Comparison of ENCODE assay signal across 8 cellular contexts in the genomic region with DNA sequence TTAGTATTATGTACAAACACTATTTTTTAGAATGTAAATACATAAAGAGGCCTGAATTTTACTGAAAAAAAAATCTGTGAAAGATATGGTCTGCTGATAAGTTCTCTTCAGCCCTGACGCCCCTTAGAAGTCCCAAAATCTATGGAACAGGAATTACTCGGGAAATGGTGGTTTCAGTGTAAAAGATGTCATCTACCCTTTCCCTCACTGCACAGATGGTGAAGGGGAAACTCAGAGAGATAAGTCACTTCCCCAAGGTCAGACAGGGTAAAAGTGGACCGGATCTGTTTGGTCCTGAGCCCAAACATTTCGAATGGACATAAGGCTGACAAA. TPM values are rescaled to one million over a fixed set of nuclear protein-coding genes. Genes with fewer than 3 reads are reported as not detected.
A peak's percentile ranks its signal among the peaks of the same experiment; 100 is the strongest.
DNase-seq lines count a peak whose midpoint lies in the region; ATAC-seq lines count a peak whose summit lies in the region.

No MANE protein-coding gene starts in this region.

- no peak overlapping the region for H3K27ac Mint-ChIP-seq in stimulated activated naive CD8-positive, alpha-beta T cell treated with anti-CD3 and anti-CD28 coated beads, Interleukin-15, Interleukin-2, amounts not matched to agents 100 ng/mL and 50 ng/mL, for 24 hours
- H3K27ac Mint-ChIP-seq in immature natural killer cell = peak overlapping the region; percentile 8 to 93 (median 77)

- peaks cover 36% of the 10 kb centered on the region for H3K4me1 Mint-ChIP-seq in stimulated activated naive CD8-positive, alpha-beta T cell treated with anti-CD3 and anti-CD28 coated beads, Interleukin-15, Interleukin-2, amounts not matched to agents 100 ng/mL and 50 ng/mL, for 24 hours (ENCODE audit: low read depth)
- H3K4me1 Mint-ChIP-seq in immature natural killer cell = peaks cover 19 to 21% of the 10 kb centered on the region in 2 donors

- H3K9me3 Mint-ChIP-seq in stimulated activated naive CD8-positive, alpha-beta T cell treated with anti-CD3 and anti-CD28 coated beads, Interleukin-15, Interleukin-2, amounts not matched to agents 100 ng/mL and 50 ng/mL, for 24 hours = no peaks in the 10 kb centered on the region
- no peaks in the 10 kb centered on the region for H3K9me3 Mint-ChIP-seq in immature natural killer cell

- H3K27me3 Mint-ChIP-seq in stimulated activated naive CD8-positive, alpha-beta T cell treated with anti-CD3 and anti-CD28 coated beads, Interleukin-15, Interleukin-2, amounts not matched to agents 100 ng/mL and 50 ng/mL, for 24 hours = no peaks in the 10 kb centered on the region
- H3K27me3 Mint-ChIP-seq in immature natural killer cell (ENCODE audit: low read depth in 3 of 3) = peaks cover 4 to 8% (median 6%) of the 10 kb centered on the region in 3 donors

- DNase-seq in stimulated activated naive CD8-positive, alpha-beta T cell treated with anti-CD3 and anti-CD28 coated beads, Interleukin-15, Interleukin-2, amounts not matched to agents 100 U/mL and 50 U/mL, for 24 hours = no peak
- DNase-seq in SJCRH30 (no peak), immature natural killer cell (no peak), NCI-H187 (lab: John Stamatoyannopoulos, UW) (no peak), aorta (no peak), NCI-H82 treated with DMSO at 0.1 percent for 48 hours (lab: John Stamatoyannopoulos, UW; ENCODE audit: unreplicated experiment) (no peak)
- no peak for DNase-seq in activated CD4-positive, alpha-beta T cell treated with anti-CD3 and anti-CD28 coated beads, Interleukin-2, amount 50 U/mL, for 4 hours

- H3K36me3 Mint-ChIP-seq in stimulated activated naive CD8-positive, alpha-beta T cell treated with anti-CD3 and anti-CD28 coated beads, Interleukin-15, Interleukin-2, amounts not matched to agents 100 ng/mL and 50 ng/mL, for 24 hours (ENCODE audit: low read depth) = peaks cover 34% of the 10 kb centered on the region
- H3K36me3 Mint-ChIP-seq in immature natural killer cell = no peaks in the 10 kb centered on the region

- no peaks in the 10 kb centered on the region for H3K4me1 ChIP-seq in SJCRH30
- no peaks in the 10 kb centered on the region for H3K4me1 ChIP-seq in aorta (ENCODE audit: control insufficient read depth in 1 of 2, insufficient read depth in 2 of 2, low read length in 2 of 2)

- intact Hi-C loops in aorta (cut with DNase I) = loop anchor here (1.0 to 10.0 kb wide), 2 partner anchors 114 to 141 kb away; no protein-coding TSS in a partner anchor

- H3K27ac ChIP-seq in SJCRH30 (no peak overlapping the region), aorta (ENCODE audit: low read depth in 1 of 2, low read length in 2 of 2) (no peak overlapping the region)

- H3K4me3 ChIP-seq in SJCRH30 (peak overlapping the region; percentile 86), aorta (ENCODE audit: low read length in 2 of 2) (no peak overlapping the region)

- peak overlapping the region; percentile 90 for H3K4me3 Mint-ChIP-seq in stimulated activated naive CD8-positive, alpha-beta T cell treated with anti-CD3 and anti-CD28 coated beads, Interleukin-15, Interleukin-2, amounts not matched to agents 100 ng/mL and 50 ng/mL, for 24 hours
- H3K4me3 Mint-ChIP-seq in immature natural killer cell = peak overlapping the region; percentile 87 to 93 (median 88)

- H3K9me3 ChIP-seq in SJCRH30 (replicated peaks) (no peaks in the 10 kb centered on the region), aorta (ENCODE audit: control insufficient read depth, low read length) (no peaks in the 10 kb centered on the region)

- H3K36me3 ChIP-seq in SJCRH30 = peaks cover 15% of the 10 kb centered on the region; the same call in 1 of the 2 replicates
- H3K36me3 ChIP-seq in aorta (ENCODE audit: control insufficient read depth in 1 of 2, insufficient read depth in 2 of 2, low read length in 1 of 2) = no peaks in the 10 kb centered on the region

- ATAC-seq in stimulated activated naive CD8-positive, alpha-beta T cell treated with anti-CD3 and anti-CD28 coated beads, Interleukin-15, Interleukin-2, amounts not matched to agents 100 U/mL and 50 U/mL, for 24 hours = no peak
- no peak for ATAC-seq in aorta (ENCODE audit: low FRiP score)

- H3K27me3 ChIP-seq in SJCRH30 = no peaks in the 10 kb centered on the region
- no peaks in the 10 kb centered on the region for H3K27me3 ChIP-seq in aorta (ENCODE audit: control insufficient read depth in 1 of 2, insufficient read depth in 2 of 2, low read length in 1 of 2)

- WGBS in aorta, 2 donors = 0 to 1% methylated on average over 4 of the region's 4 CpGs

RNA-seq across cellular contexts. Expression of gene MCM10, which starts 0.5 kb away (rescaled TPM):
- 49.5 and 53.1 TPM in 2 replicates for total RNA-seq in SJCRH30 (2014; rRNA removed; shearing (Covaris generic))
- under 1 TPM; 0.13 to 0.58 (median 0.55) TPM for polyA plus RNA-seq in immature natural killer cell
- under 1 TPM; 0.78 to 0.81 TPM for total RNA-seq in aorta
- polyA plus RNA-seq in aorta = under 1 TPM in 1 of 2 donors, not detected in 1; 0.13 TPM

Comparison
In these comparisons a context has a peak if more than half of its experiments do, and no peak if none do; other contexts are left out.
1. RNA of gene MCM10, which starts 0.5 kb away (total RNA-seq): 49.5 to 53.1 TPM in SJCRH30; 0.78 to 0.81 TPM in aorta; every median in the first group is over 10 times any median in the second.